In genomic region chr12:31460024-31460423, GRCh38 we compare ENCODE assay signal across 33 cellular contexts.
"Had no signal": no experiment of that assay in that cellular context is flagged by ENCODE, and none has a peak within 500 bp of the region (broad histone marks: within the 10 kb centered on the region; RNA-seq: fewer than 3 reads in every experiment).

No MANE protein-coding gene starts in this region.

- H3K27ac ChIP-seq: adrenal gland, body of pancreas, epithelial cell of prostate, esophagus squamous epithelium, gastroesophageal sphincter, heart right ventricle had no signal

- DNase-seq: activated CD4-positive, alpha-beta memory T cell treated with anti-CD3 and anti-CD28 coated beads, Interleukin-2, amount 10 ng/mL, durations not matched to agents 7 days and 5 days; activated CD4-positive, alpha-beta T cell treated with anti-CD3 and anti-CD28 coated beads for 1 hour; activated CD4-positive, alpha-beta T cell treated with anti-CD3 and anti-CD28 coated beads for 4 hours; activated CD4-positive, alpha-beta T cell treated with anti-CD3 and anti-CD28 coated beads, Interleukin-2, amount 10 ng/mL, durations not matched to agents 7 days and 5 days; activated CD4-positive, alpha-beta T cell treated with anti-CD3 and anti-CD28 coated beads, Interleukin-2, amount 50 U/mL, for 4 hours; activated CD8-positive, alpha-beta memory T cell treated with anti-CD3 and anti-CD28 coated beads, Interleukin-2, amount 50 U/mL, for 48 hours; activated gamma-delta T cell; activated naive CD4-positive, alpha-beta T cell; activated naive CD8-positive, alpha-beta T cell treated with anti-CD3 and anti-CD28 coated beads for 36 hours; activated naive CD8-positive, alpha-beta T cell treated with anti-CD3 and anti-CD28 coated beads, Interleukin-2, amount 50 U/mL, for 24 hours; activated T-cell treated with anti-CD3 and anti-CD28 coated beads for 4 hours; activated T-cell treated with anti-CD3 and anti-CD28 coated beads, Interleukin-2, amount 50 U/mL, for 24 hours; activated T-cell treated with anti-CD3 and anti-CD28 coated beads, Interleukin-2, amount 50 U/mL, for 72 hours; adrenal gland; amygdala; aorta; body of pancreas; caudate nucleus; cortex of kidney; dermis blood vessel endothelial cell; effector CD4-positive, alpha-beta T cell; effector memory CD8-positive, alpha-beta T cell; esophagus squamous epithelium; foreskin melanocyte; heart right ventricle; T-cell; T-helper 17 cell; T1000 had no signal

- H3K9me3 ChIP-seq: adrenal gland, body of pancreas, esophagus squamous epithelium, gastroesophageal sphincter, heart right ventricle had no signal

- H3K4me3 ChIP-seq: adrenal gland, body of pancreas, esophagus squamous epithelium, gastroesophageal sphincter, heart right ventricle had no signal

- H3K4me1 ChIP-seq: body of pancreas, esophagus squamous epithelium, gastroesophageal sphincter had no signal

- H3K4me1 Mint-ChIP-seq: activated CD4-positive, alpha-beta memory T cell treated with anti-CD3 and anti-CD28 coated beads, Interleukin-2, amount 10 ng/mL, durations not matched to agents 7 days and 5 days; activated CD4-positive, alpha-beta T cell treated with anti-CD3 and anti-CD28 coated beads, Interleukin-2, amount 10 ng/mL, durations not matched to agents 7 days and 5 days; activated naive CD4-positive, alpha-beta T cell treated with anti-CD3 and anti-CD28 coated beads, Interleukin-2, amount 50 U/mL, for 24 hours; activated naive CD8-positive, alpha-beta T cell treated with anti-CD3 and anti-CD28 coated beads for 36 hours; activated naive CD8-positive, alpha-beta T cell treated with anti-CD3 and anti-CD28 coated beads, Interleukin-2, amount 50 U/mL, for 24 hours; T-cell; T-helper 17 cell had no signal

- H3K27me3 ChIP-seq: adrenal gland, body of pancreas, esophagus squamous epithelium, gastroesophageal sphincter, heart right ventricle had no signal

- FAIRE-seq: colon had no signal

- H3K4me3 Mint-ChIP-seq: activated CD4-positive, alpha-beta memory T cell treated with anti-CD3 and anti-CD28 coated beads, Interleukin-2, amount 10 ng/mL, durations not matched to agents 7 days and 5 days; activated CD4-positive, alpha-beta T cell treated with anti-CD3 and anti-CD28 coated beads, Interleukin-2, amount 10 ng/mL, durations not matched to agents 7 days and 5 days; activated naive CD4-positive, alpha-beta T cell treated with anti-CD3 and anti-CD28 coated beads, Interleukin-2, amount 50 U/mL, for 24 hours; activated naive CD8-positive, alpha-beta T cell treated with anti-CD3 and anti-CD28 coated beads for 36 hours; activated naive CD8-positive, alpha-beta T cell treated with anti-CD3 and anti-CD28 coated beads, Interleukin-2, amount 50 U/mL, for 24 hours; activated T-cell treated with anti-CD3 and anti-CD28 coated beads, Interleukin-2, amount 50 U/mL, for 24 hours; activated T-cell treated with anti-CD3 and anti-CD28 coated beads, Interleukin-2, amount 50 U/mL, for 72 hours; effector memory CD8-positive, alpha-beta T cell; T-cell; T-helper 17 cell; T-helper 2 cell treated with Interferon-gamma antibody and Interleukin-4, amounts not matched to agents 5 μg/mL and 100 μg/mL, for 36 hours had no signal

- H3K27ac Mint-ChIP-seq: activated CD4-positive, alpha-beta memory T cell treated with anti-CD3 and anti-CD28 coated beads, Interleukin-2, amount 10 ng/mL, durations not matched to agents 7 days and 5 days; activated CD4-positive, alpha-beta T cell treated with anti-CD3 and anti-CD28 coated beads, Interleukin-2, amount 10 ng/mL, durations not matched to agents 7 days and 5 days; activated naive CD4-positive, alpha-beta T cell treated with anti-CD3 and anti-CD28 coated beads, Interleukin-2, amount 50 U/mL, for 24 hours; activated naive CD8-positive, alpha-beta T cell treated with anti-CD3 and anti-CD28 coated beads for 36 hours; activated naive CD8-positive, alpha-beta T cell treated with anti-CD3 and anti-CD28 coated beads, Interleukin-2, amount 50 U/mL, for 24 hours; activated T-cell treated with anti-CD3 and anti-CD28 coated beads, Interleukin-2, amount 50 U/mL, for 24 hours; activated T-cell treated with anti-CD3 and anti-CD28 coated beads, Interleukin-2, amount 50 U/mL, for 72 hours; effector memory CD8-positive, alpha-beta T cell; T-helper 17 cell; T-helper 2 cell treated with Interferon-gamma antibody and Interleukin-4, amounts not matched to agents 5 μg/mL and 100 μg/mL, for 36 hours had no signal

- H3K27me3 Mint-ChIP-seq: activated CD4-positive, alpha-beta T cell treated with anti-CD3 and anti-CD28 coated beads, Interleukin-2, amount 10 ng/mL, durations not matched to agents 7 days and 5 days; activated naive CD4-positive, alpha-beta T cell treated with anti-CD3 and anti-CD28 coated beads, Interleukin-2, amount 50 U/mL, for 24 hours; activated naive CD8-positive, alpha-beta T cell treated with anti-CD3 and anti-CD28 coated beads for 36 hours; activated naive CD8-positive, alpha-beta T cell treated with anti-CD3 and anti-CD28 coated beads, Interleukin-2, amount 50 U/mL, for 24 hours; activated T-cell treated with anti-CD3 and anti-CD28 coated beads, Interleukin-2, amount 50 U/mL, for 24 hours had no signal

- H3K36me3 ChIP-seq: adrenal gland, esophagus squamous epithelium, gastroesophageal sphincter had no signal

- H3K36me3 Mint-ChIP-seq: activated naive CD8-positive, alpha-beta T cell treated with anti-CD3 and anti-CD28 coated beads for 36 hours; T-cell had no signal

- H3K9me3 Mint-ChIP-seq: activated CD4-positive, alpha-beta memory T cell treated with anti-CD3 and anti-CD28 coated beads, Interleukin-2, amount 10 ng/mL, durations not matched to agents 7 days and 5 days; activated CD4-positive, alpha-beta T cell treated with anti-CD3 and anti-CD28 coated beads, Interleukin-2, amount 10 ng/mL, durations not matched to agents 7 days and 5 days; activated naive CD4-positive, alpha-beta T cell treated with anti-CD3 and anti-CD28 coated beads, Interleukin-2, amount 50 U/mL, for 24 hours; activated naive CD8-positive, alpha-beta T cell treated with anti-CD3 and anti-CD28 coated beads for 36 hours; activated naive CD8-positive, alpha-beta T cell treated with anti-CD3 and anti-CD28 coated beads, Interleukin-2, amount 50 U/mL, for 24 hours; activated T-cell treated with anti-CD3 and anti-CD28 coated beads, Interleukin-2, amount 50 U/mL, for 24 hours; activated T-cell treated with anti-CD3 and anti-CD28 coated beads, Interleukin-2, amount 50 U/mL, for 72 hours; effector memory CD8-positive, alpha-beta T cell; T-cell; T-helper 2 cell treated with Interferon-gamma antibody and Interleukin-4, amounts not matched to agents 5 μg/mL and 100 μg/mL, for 36 hours had no signal

- ATAC-seq: activated naive CD8-positive, alpha-beta T cell treated with anti-CD3 and anti-CD28 coated beads, Interleukin-2, amount 50 U/mL, for 24 hours; activated T-cell treated with anti-CD3 and anti-CD28 coated beads, Interleukin-2, amount 50 U/mL, for 72 hours; body of pancreas; effector memory CD8-positive, alpha-beta T cell; gastroesophageal sphincter; heart right ventricle; T-cell; T-helper 17 cell had no signal
